ENCODE assay signal across 8 cellular contexts in genomic region chr6:141077355-141078333, GRCh38.
DNase-seq lines count a peak whose midpoint lies in the region; TF ChIP-seq lines count a peak whose summit lies in the region.

No MANE protein-coding gene starts in this region.

- no peak overlapping the region for H3K9ac ChIP-seq in parathyroid adenoma

- no peak overlapping the region for H2AFZ ChIP-seq in parathyroid adenoma

- H3K36me3 ChIP-seq in parathyroid adenoma (ENCODE audit: control insufficient read depth, insufficient read depth, low read length) (no peaks in the 10 kb centered on the region), vagina (no peaks in the 10 kb centered on the region)

- no peaks in the 10 kb centered on the region for H3K4me1 ChIP-seq in parathyroid adenoma
- no peaks in the 10 kb centered on the region for H3K4me1 ChIP-seq in vagina

- H3K9me3 ChIP-seq in parathyroid adenoma (ENCODE audit: control insufficient read depth, low read length), result no peaks in the 10 kb centered on the region
- no peaks in the 10 kb centered on the region for H3K9me3 ChIP-seq in vagina

- H3K4me2 ChIP-seq in parathyroid adenoma (ENCODE audit: low read length), result no peak overlapping the region

- TF ChIP-seq POLR2A in vagina (IDR thresholded peaks at IDR 0.05), result no peak

- DNase-seq in NCI-H2171 treated with DMSO at 0.1 percent for 48 hours (lab: John Stamatoyannopoulos, UW), result peak; percentile 28
- no peak for DNase-seq in NCI-H2171 (lab: John Stamatoyannopoulos, UW)
- DNase-seq in HCEC 1CT, result peak; percentile 17
- peak; percentile 20 to 34 for DNase-seq in Kasumi-1 (lab: John Stamatoyannopoulos, UW)
- DNase-seq in amniotic epithelial cell (ENCODE audit: low read depth), result peak; percentile 11
- DNase-seq in vagina (ENCODE audit: extremely low spot score in 2 of 2), result no peak
- no peak for DNase-seq in NCI-H1417 treated with DMSO at 0.1 percent for 48 hours (lab: John Stamatoyannopoulos, UW)

- intact Hi-C loops in vagina (cut with DNase I), result no loop called here

- H3K27ac ChIP-seq in parathyroid adenoma, result no peak overlapping the region
- H3K27ac ChIP-seq in vagina, result no peak overlapping the region

- H3K4me3 ChIP-seq in parathyroid adenoma (ENCODE audit: low read depth, low read length), result no peak overlapping the region
- no peak overlapping the region for H3K4me3 ChIP-seq in vagina

- H3K27me3 ChIP-seq in parathyroid adenoma (ENCODE audit: control insufficient read depth, insufficient read depth, low read length) (no peaks in the 10 kb centered on the region), vagina (no peaks in the 10 kb centered on the region)

- TF ChIP-seq CTCF in parathyroid adenoma (IDR thresholded peaks at IDR 0.05) (peak; percentile 6), vagina (IDR thresholded peaks at IDR 0.05) (no peak)

- no peaks in the 10 kb centered on the region for H3K79me2 ChIP-seq in parathyroid adenoma

Comparison
In these comparisons a context has a peak if more than half of its experiments do, and no peak if none do; other contexts are left out.
1. DNase-seq: peak in NCI-H2171 treated with DMSO at 0.1 percent for 48 hours (single experiment), HCEC 1CT (single experiment), Kasumi-1 (2 of 2) and amniotic epithelial cell (single experiment); none in NCI-H2171 (single experiment), vagina (0 of 2) and NCI-H1417 treated with DMSO at 0.1 percent for 48 hours (single experiment).